ENCODE assay signal across 10 cellular contexts in the genomic region with DNA sequence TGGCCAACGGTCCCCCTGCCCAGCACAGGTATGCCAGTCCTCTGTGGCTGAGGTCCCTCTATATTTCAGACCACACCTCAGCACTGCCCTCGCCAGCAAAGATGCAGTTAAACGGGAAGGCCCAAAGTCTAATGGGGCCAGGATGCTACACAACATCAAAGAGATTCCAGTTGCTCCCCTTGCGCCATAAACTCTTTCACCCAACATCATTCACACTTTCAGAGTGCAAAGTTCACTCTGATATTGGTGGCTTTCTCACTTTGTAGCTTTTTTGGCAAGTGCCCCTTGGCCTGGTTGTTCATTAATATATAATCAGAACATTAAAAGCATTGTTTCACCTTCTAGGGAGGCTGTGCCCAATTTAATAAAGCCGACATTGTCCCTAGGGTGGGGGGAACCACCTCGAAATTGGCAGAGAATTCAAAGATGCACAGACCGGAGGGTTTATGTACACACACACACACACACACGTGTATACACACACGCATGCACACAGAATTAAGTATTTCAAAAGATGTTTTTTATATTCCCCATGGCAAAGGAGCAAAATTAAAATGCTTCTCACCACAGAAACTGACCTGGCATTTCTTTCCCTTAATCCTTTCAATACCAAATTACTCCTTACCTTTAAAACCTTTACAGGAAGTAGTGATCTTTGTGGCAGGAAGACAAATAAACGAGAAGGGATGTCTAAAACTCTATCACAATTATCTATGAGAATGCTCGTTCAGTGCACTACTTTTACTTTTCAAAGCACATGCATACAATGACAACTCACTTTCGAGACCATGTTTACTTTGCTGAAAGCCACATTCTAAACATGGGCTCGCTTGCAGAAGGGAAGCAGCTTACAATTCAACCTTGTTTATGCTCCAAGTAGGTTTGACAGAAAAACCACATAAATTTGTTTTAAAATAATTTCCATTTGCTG. TPM values are rescaled to one million over a fixed set of nuclear protein-coding genes. Genes with fewer than 3 reads are reported as not detected.
DNase-seq lines count a peak whose midpoint lies in the region; ATAC-seq, FAIRE-seq and TF ChIP-seq lines count a peak whose summit lies in the region.
"Had no signal": no experiment of that assay in that cellular context is flagged by ENCODE, and none has a peak within 500 bp of the region (broad histone marks: within the 10 kb centered on the region; RNA-seq: fewer than 3 reads in every experiment).

No MANE protein-coding gene starts in this region.

- peaks cover 33% of the 10 kb centered on the region for H3K4me1 Mint-ChIP-seq in activated naive CD4-positive, alpha-beta T cell treated with anti-CD3 and anti-CD28 coated beads, Interleukin-2, amount 10 ng/mL, durations not matched to agents 7 days and 5 days
- H3K4me1 Mint-ChIP-seq in T-cell: peaks cover 30 to 86% (median 33%) of the 10 kb centered on the region in 3 donors

- 9 to 13% methylated on average over 5 to 13 of the region's 13 CpGs for WGBS in transverse colon (ENCODE audit: low coverage in 1 of 2), 2 donors

- peaks cover 56 to 100% (median 97%) of the 10 kb centered on the region in 4 donors for H3K4me1 ChIP-seq in transverse colon

- H3K9me3 ChIP-seq in transverse colon: no peaks in the 10 kb centered on the region

- H3K36me3 ChIP-seq in transverse colon: no peaks in the 10 kb centered on the region

- intact Hi-C loops in transverse colon (cut with DNase I; ENCODE audit: low total_unique reads): no loop called here

- no peak for TF ChIP-seq POLR2A in transverse colon (IDR thresholded peaks at IDR 0.05)

- no peak overlapping the region for H3K4me3 ChIP-seq in transverse colon

- POLR2A ChIA-PET in T-cell (lab: Charles Lee): interaction anchor here in 1 of 2 donors (0.9 kb wide), 1 partner anchor 9 kb away, joined by 4 read pairs; no protein-coding TSS in a partner anchor

- ATAC-seq in T-cell (replicated peaks in 1 of 4): peak in 3 of 4 experiments; percentile 28 to 36 (median 32)
- ATAC-seq in HG03469 (IDR thresholded peaks at IDR 0.05; ENCODE audit: unreplicated experiment): no peak

- peak overlapping the region; percentile 62 for H3K4me3 Mint-ChIP-seq in activated naive CD4-positive, alpha-beta T cell treated with anti-CD3 and anti-CD28 coated beads, Interleukin-2, amount 10 ng/mL, durations not matched to agents 7 days and 5 days
- peak overlapping the region; percentile 65 to 78 (median 75) for H3K4me3 Mint-ChIP-seq in T-cell

- H3K9me3 Mint-ChIP-seq in activated naive CD4-positive, alpha-beta T cell treated with anti-CD3 and anti-CD28 coated beads, Interleukin-2, amount 10 ng/mL, durations not matched to agents 7 days and 5 days: peaks cover 11% of the 10 kb centered on the region
- H3K9me3 Mint-ChIP-seq in T-cell: no peaks in the 10 kb centered on the region
- H3K9me3 Mint-ChIP-seq: H9 had no signal

- FAIRE-seq in islet of Langerhans (lab: Jason Lieb, UNC): peak; percentile 84

- H3K27me3 Mint-ChIP-seq in activated naive CD4-positive, alpha-beta T cell treated with anti-CD3 and anti-CD28 coated beads, Interleukin-2, amount 10 ng/mL, durations not matched to agents 7 days and 5 days: no peaks in the 10 kb centered on the region
- H3K27me3 Mint-ChIP-seq in T-cell: no peaks in the 10 kb centered on the region

- DNase-seq in activated naive CD4-positive, alpha-beta T cell treated with anti-CD3 and anti-CD28 coated beads, Interleukin-2, amount 10 ng/mL, durations not matched to agents 7 days and 5 days: no peak
- DNase-seq in activated naive CD4-positive, alpha-beta T cell treated with Interleukin-2 at 50 U/mL for 16 hours: no peak
- DNase-seq in T-cell: no peak
- no peak for DNase-seq in transverse colon
- no peak for DNase-seq in ecto neural progenitor cell (ENCODE audit: low spot score)
- no peak for DNase-seq in SKM-1 (lab: John Stamatoyannopoulos, UW; ENCODE audit: unreplicated experiment)
- DNase-seq: H9, NCI-H510A had no signal

- H3K27me3 ChIP-seq in transverse colon: no peaks in the 10 kb centered on the region

- peak overlapping the region; percentile 91 for H3K27ac Mint-ChIP-seq in activated naive CD4-positive, alpha-beta T cell treated with anti-CD3 and anti-CD28 coated beads, Interleukin-2, amount 10 ng/mL, durations not matched to agents 7 days and 5 days
- peak overlapping the region; percentile 88 to 93 for H3K27ac Mint-ChIP-seq in T-cell

- CTCF ChIA-PET in activated naive CD4-positive, alpha-beta T cell treated with anti-CD3 and anti-CD28 coated beads, Interleukin-2, amount 10 ng/mL, durations not matched to agents 7 days and 5 days (lab: Charles Lee): interaction anchor here (1.4 to 3.7 kb wide), 2 partner anchors 11 to 15 kb away, joined by 7 to 10 read pairs; no protein-coding TSS in a partner anchor
- CTCF ChIA-PET in T-cell (lab: Charles Lee): interaction anchor here in 1 of 2 donors (1.0 to 1.4 kb wide), 2 partner anchors 11 to 13 kb away, joined by 3 read pairs; no protein-coding TSS in a partner anchor

- peak overlapping the region; percentile 94 to 99 (median 96) for H3K27ac ChIP-seq in transverse colon

- peaks cover 38% of the 10 kb centered on the region for H3K36me3 Mint-ChIP-seq in activated naive CD4-positive, alpha-beta T cell treated with anti-CD3 and anti-CD28 coated beads, Interleukin-2, amount 10 ng/mL, durations not matched to agents 7 days and 5 days
- H3K36me3 Mint-ChIP-seq in T-cell: peaks cover 14% of the 10 kb centered on the region

- TF ChIP-seq CTCF in transverse colon (IDR thresholded peaks at IDR 0.05): no peak

- in situ Hi-C loops in transverse colon (cut with MboI; ENCODE audit: low pct_ligation_motif_present in 1 of 4, low pct_unique_long_range_greater_than_20kb in 1 of 4, low sequenced_read_pairs in 3 of 4): no loop called here

- no peak for TF ChIP-seq EP300 in transverse colon (IDR thresholded peaks at IDR 0.05; ENCODE audit: low read depth)

RNA-seq across cellular contexts. Expression of a gene that starts 19.5 kb away (rescaled TPM):
- 10 to 100 TPM; 33.5 to 49.8 (median 41.1) TPM for total RNA-seq in T-cell
- 10 to 100 TPM; 67.2 to 87.6 (median 79.3) TPM for total RNA-seq in transverse colon
